In the genomic region with DNA sequence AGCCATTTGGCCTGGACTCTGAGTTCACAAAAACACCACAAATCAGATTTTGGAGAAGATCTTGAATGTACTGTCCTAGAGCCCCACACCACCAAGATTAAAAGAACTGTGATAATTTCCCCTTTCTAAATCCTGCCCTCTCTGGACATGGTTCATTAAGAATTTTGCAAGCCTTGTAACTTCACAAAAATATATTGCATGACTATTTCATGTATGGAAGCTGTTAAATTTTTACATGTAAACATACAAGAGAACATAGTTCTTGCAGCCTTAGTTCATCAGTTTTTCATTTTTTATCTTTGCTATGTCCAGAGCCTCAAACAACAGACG, we compare ENCODE assay signal across 10 cellular contexts.
A peak's percentile ranks its signal among the peaks of the same experiment; 100 is the strongest.
DNase-seq lines count a peak whose midpoint lies in the region; ATAC-seq lines count a peak whose summit lies in the region.
"Had no signal": no experiment of that assay in that cellular context is flagged by ENCODE, and none has a peak within 500 bp of the region (broad histone marks: within the 10 kb centered on the region; RNA-seq: fewer than 3 reads in every experiment).

No MANE protein-coding gene starts in this region.

- H3K27ac ChIP-seq in BLaER1 (no peak overlapping the region), caudate nucleus (ENCODE audit: low read depth, low read length) (peak overlapping the region; percentile 21)
- H3K27ac ChIP-seq: foreskin keratinocyte, parathyroid adenoma had no signal

- DNase-seq in caudate nucleus (lab: John Stamatoyannopoulos, UW) (no peak), sciatic nerve (ENCODE audit: low spot score) (no peak), glomerular visceral epithelial cell (ENCODE audit: extremely low spot score) (no peak), KG1 (lab: John Stamatoyannopoulos, UW) (no peak), UCSD-AML1 (lab: John Stamatoyannopoulos, UW; ENCODE audit: unreplicated experiment) (no peak), HPDE6-E6E7 (ENCODE audit: extremely low spot score) (no peak)

- H3K9me3 ChIP-seq in BLaER1, result peaks cover 10% of the 10 kb centered on the region

- intact Hi-C loops in sciatic nerve (cut with DNase I), result loop anchor here (5.0 kb wide), 3 partner anchors 199 to 714 kb away; a partner anchor contains a TSS

- no peaks in the 10 kb centered on the region for H4K20me1 ChIP-seq in BLaER1

- no peaks in the 10 kb centered on the region for H3K27me3 ChIP-seq in BLaER1

- peak overlapping the region; percentile 54 for H3K4me2 ChIP-seq in BLaER1

- ATAC-seq in HG03135 (IDR thresholded peaks at IDR 0.05; ENCODE audit: unreplicated experiment) (peak; percentile 5), sciatic nerve (peak; percentile 8)

- H3K4me1 ChIP-seq in BLaER1, result peaks cover 93% of the 10 kb centered on the region
- H3K4me1 ChIP-seq: foreskin keratinocyte, parathyroid adenoma had no signal

- H3K9ac ChIP-seq in BLaER1, result no peak overlapping the region
- H3K9ac ChIP-seq: parathyroid adenoma had no signal

- no peaks in the 10 kb centered on the region for H3K36me3 ChIP-seq in BLaER1

- no peak overlapping the region for H3K4me3 ChIP-seq in BLaER1
